10 cellular contexts compared by ENCODE assay signal in genomic region chr6:30612687-30613248, GRCh38. TPM values are rescaled to one million over a fixed set of nuclear protein-coding genes. Genes with fewer than 3 reads are reported as not detected.
DNase-seq lines count a peak whose midpoint lies in the region; ATAC-seq and TF ChIP-seq lines count a peak whose summit lies in the region.
"Had no signal": no experiment of that assay in that cellular context is flagged by ENCODE, and none has a peak within 500 bp of the region (broad histone marks: within the 10 kb centered on the region; RNA-seq: fewer than 3 reads in every experiment).

No MANE protein-coding gene starts in this region.

- no peak for TF ChIP-seq CTCF in left ventricle myocardium inferior (IDR thresholded peaks at IDR 0.05; ENCODE audit: borderline replicate concordance)
- TF ChIP-seq CTCF in heart left ventricle (IDR thresholded peaks at IDR 0.05) = no peak
- no peak for TF ChIP-seq CTCF in vagina (IDR thresholded peaks at IDR 0.05)

- ATAC-seq in heart left ventricle = no peak

- H3K27me3 Mint-ChIP-seq in activated naive CD8-positive, alpha-beta T cell treated with anti-CD3 and anti-CD28 coated beads for 36 hours = peaks cover 18% of the 10 kb centered on the region

- H3K4me3 ChIP-seq in left ventricle myocardium inferior (no peak overlapping the region), heart left ventricle (no peak overlapping the region), vagina (no peak overlapping the region)

- TF ChIP-seq POLR2A in heart left ventricle (IDR thresholded peaks at IDR 0.05) (no peak), vagina (IDR thresholded peaks at IDR 0.05) (no peak)

- 60 to 68% (median 65%) methylated on average over 6 of the region's 6 CpGs for WGBS in heart left ventricle, 4 donors

- DNase-seq in left ventricle myocardium inferior (no peak), heart left ventricle (no peak), left kidney (ENCODE audit: low read depth, low spot score) (peak; percentile 78), vagina (ENCODE audit: extremely low spot score in 2 of 2) (no peak), DMS53 treated with DMSO at 0.1 percent for 48 hours (lab: John Stamatoyannopoulos, UW; ENCODE audit: unreplicated experiment) (no peak), ureter (ENCODE audit: low spot score) (no peak), mesenteric fat pad (ENCODE audit: low spot score) (no peak)
- DNase-seq in activated naive CD8-positive, alpha-beta T cell treated with anti-CD3 and anti-CD28 coated beads for 36 hours = no peak
- DNase-seq: activated CD4-positive, alpha-beta T cell treated with anti-CD3 and anti-CD28 coated beads, Interleukin-2, amount 50 U/mL, for 4 hours had no signal

- peaks cover 32% of the 10 kb centered on the region for H3K36me3 ChIP-seq in left ventricle myocardium inferior
- peaks cover 0 to 64% (median 32%) of the 10 kb centered on the region in 9 donors for H3K36me3 ChIP-seq in heart left ventricle
- peaks cover 0 to 25% of the 10 kb centered on the region in 2 donors for H3K36me3 ChIP-seq in vagina

- no peaks in the 10 kb centered on the region for H3K9me3 ChIP-seq in left ventricle myocardium inferior (replicated peaks)
- no peaks in the 10 kb centered on the region for H3K9me3 ChIP-seq in heart left ventricle
- no peaks in the 10 kb centered on the region for H3K9me3 ChIP-seq in vagina

- H3K9me3 Mint-ChIP-seq in activated naive CD8-positive, alpha-beta T cell treated with anti-CD3 and anti-CD28 coated beads for 36 hours = peaks cover 3% of the 10 kb centered on the region

- peak overlapping the region; percentile 99 for H3K27ac Mint-ChIP-seq in activated naive CD8-positive, alpha-beta T cell treated with anti-CD3 and anti-CD28 coated beads for 36 hours

- intact Hi-C loops in left ventricle myocardium inferior (cut with micrococcal nuclease) = no loop called here
- intact Hi-C loops in heart left ventricle (cut with DNase I) = loop anchor here in 1 of 10 donors (5.0 kb wide), 1 partner anchor 55 kb away; the partner anchor contains the start of genes GNL1 and PRR3
- intact Hi-C loops in vagina (cut with DNase I) = loop anchor here (10.0 kb wide), 1 partner anchor 72 kb away; the partner anchor contains the start of gene PPP1R18

- H3K4me1 Mint-ChIP-seq in activated naive CD8-positive, alpha-beta T cell treated with anti-CD3 and anti-CD28 coated beads for 36 hours = peaks cover 63% of the 10 kb centered on the region

- H3K36me3 Mint-ChIP-seq in activated naive CD8-positive, alpha-beta T cell treated with anti-CD3 and anti-CD28 coated beads for 36 hours = peaks cover 69% of the 10 kb centered on the region

- peaks cover 77% of the 10 kb centered on the region for H3K4me1 ChIP-seq in left ventricle myocardium inferior
- peaks cover 0 to 58% (median 50%) of the 10 kb centered on the region in 12 donors for H3K4me1 ChIP-seq in heart left ventricle
- H3K4me1 ChIP-seq in vagina = peaks cover 59% of the 10 kb centered on the region

- peak overlapping the region; percentile 94 for H3K27ac ChIP-seq in left ventricle myocardium inferior (replicated peaks)
- H3K27ac ChIP-seq in heart left ventricle = peak overlapping the region in 5 of 12 donors; percentile 1 to 97 (median 8)
- peak overlapping the region; percentile 99 for H3K27ac ChIP-seq in vagina
- H3K27ac ChIP-seq: HL-60 had no signal

- H3K27me3 ChIP-seq in left ventricle myocardium inferior (ENCODE audit: low read depth) (no peaks in the 10 kb centered on the region), heart left ventricle (no peaks in the 10 kb centered on the region), vagina (no peaks in the 10 kb centered on the region)

- no peak overlapping the region for H3K4me3 Mint-ChIP-seq in activated naive CD8-positive, alpha-beta T cell treated with anti-CD3 and anti-CD28 coated beads for 36 hours

RNA-seq across cellular contexts. Expression of gene PPP1R10, which starts 4.3 kb away (rescaled TPM):
- total RNA-seq in left ventricle myocardium inferior (31.5 TPM), heart left ventricle (10 to 100 TPM; 21.7 to 44.9 (median 29.9) TPM), vagina (52.5 TPM), ureter (93.7 TPM), mesenteric fat pad (49.1 TPM)
- 1 to 10 TPM; 9.4 to 9.6 TPM for polyA plus RNA-seq in heart left ventricle
- 10 to 100 TPM; 80.5 to 84.6 TPM for total RNA-seq in activated naive CD8-positive, alpha-beta T cell treated with anti-CD3 and anti-CD28 coated beads for 36 hours

RNA-seq across cellular contexts. Expression of gene MRPS18B, which starts 4.9 kb away (rescaled TPM):
- total RNA-seq in left ventricle myocardium inferior (119 TPM), heart left ventricle (100 to 1,000 TPM in 6 of 9 donors, 10 to 100 TPM in 3; 84.2 to 160 (median 122) TPM), vagina (21.6 TPM), ureter (56.0 TPM), mesenteric fat pad (44.4 TPM)
- polyA plus RNA-seq in heart left ventricle = 100 to 1,000 TPM; 102 to 219 TPM
- 100 to 1,000 TPM; 113 to 116 TPM for total RNA-seq in activated naive CD8-positive, alpha-beta T cell treated with anti-CD3 and anti-CD28 coated beads for 36 hours

RNA-seq across cellular contexts. Expression of gene ATAT1, which starts 13.9 kb away (rescaled TPM):
- total RNA-seq in left ventricle myocardium inferior (2.7 TPM), heart left ventricle (1 to 10 TPM; 1.1 to 7.0 (median 3.3) TPM), vagina (13.3 TPM), ureter (22.7 TPM), mesenteric fat pad (8.4 TPM)
- polyA plus RNA-seq in heart left ventricle = 1 to 10 TPM; 2.7 to 3.5 TPM
- 1 to 10 TPM; 8.5 to 8.6 TPM for total RNA-seq in activated naive CD8-positive, alpha-beta T cell treated with anti-CD3 and anti-CD28 coated beads for 36 hours

RNA-seq across cellular contexts. Expression of gene C6orf136, which starts 34.2 kb away (rescaled TPM):
- 57.3 TPM for total RNA-seq in left ventricle myocardium inferior
- total RNA-seq in heart left ventricle = 10 to 100 TPM; 27.9 to 58.9 (median 47.4) TPM
- polyA plus RNA-seq in heart left ventricle = 10 to 100 TPM; 46.0 to 79.3 TPM
- total RNA-seq in activated naive CD8-positive, alpha-beta T cell treated with anti-CD3 and anti-CD28 coated beads for 36 hours = 10 to 100 TPM; 35.8 to 37.1 TPM
- 15.7 TPM for total RNA-seq in vagina
- total RNA-seq in ureter = 27.1 TPM
- 12.4 TPM for total RNA-seq in mesenteric fat pad

RNA-seq across cellular contexts. Expression of gene ABCF1, which starts 41.5 kb away (rescaled TPM):
- total RNA-seq in left ventricle myocardium inferior (38.8 TPM), heart left ventricle (10 to 100 TPM; 35.1 to 49.0 (median 39.8) TPM), vagina (29.5 TPM), ureter (63.9 TPM), mesenteric fat pad (59.2 TPM)
- 10 to 100 TPM; 28.0 to 76.8 TPM for polyA plus RNA-seq in heart left ventricle
- 100 to 1,000 TPM; 122 TPM for total RNA-seq in activated naive CD8-positive, alpha-beta T cell treated with anti-CD3 and anti-CD28 coated beads for 36 hours
